ENCODE assay signal across 11 cellular contexts in the genomic region with DNA sequence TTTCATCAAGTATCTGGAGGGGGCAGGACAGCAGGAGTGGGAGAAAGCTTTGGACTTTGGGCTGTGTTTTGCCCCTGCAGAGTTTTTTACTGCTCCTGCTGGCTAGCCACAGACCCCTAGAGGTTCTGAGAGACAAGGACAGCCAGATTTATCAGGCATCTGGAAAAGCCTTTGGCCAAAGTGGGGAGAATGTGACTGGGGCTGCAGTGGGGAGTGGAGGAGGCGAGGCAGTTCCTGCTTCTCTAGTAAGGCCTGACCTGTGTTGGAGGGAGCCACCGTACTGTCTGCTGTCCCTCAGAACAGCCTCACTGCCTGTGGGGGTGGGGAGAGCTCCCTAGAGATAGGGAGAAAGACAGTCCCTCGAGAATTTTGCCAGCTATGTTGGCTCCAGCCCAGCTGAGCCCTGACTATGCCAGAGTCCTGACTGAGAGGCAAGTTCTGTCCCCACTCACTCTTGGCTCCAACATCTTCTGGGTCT. TPM values are rescaled to one million over a fixed set of nuclear protein-coding genes. Genes with fewer than 3 reads are reported as not detected.
DNase-seq lines count a peak whose midpoint lies in the region; ATAC-seq and TF ChIP-seq lines count a peak whose summit lies in the region.
"Had no signal": no experiment of that assay in that cellular context is flagged by ENCODE, and none has a peak within 500 bp of the region (broad histone marks: within the 10 kb centered on the region; RNA-seq: fewer than 3 reads in every experiment).

No MANE protein-coding gene starts in this region.

- H3K27me3 Mint-ChIP-seq in glutamatergic neuron (ENCODE audit: unreplicated experiment), result peaks cover 12% of the 10 kb centered on the region
- H3K27me3 Mint-ChIP-seq in nephron progenitor cell (ENCODE audit: low read depth, poor library complexity), result peaks cover 17% of the 10 kb centered on the region

- ATAC-seq in Right ventricle myocardium inferior (peak; percentile 46), GM21360 (IDR thresholded peaks at IDR 0.05; ENCODE audit: unreplicated experiment) (no peak), HG03521 (IDR thresholded peaks at IDR 0.05; ENCODE audit: unreplicated experiment) (no peak)

- intact Hi-C loops in Right ventricle myocardium inferior (cut with DNase I) (loop anchor here (2.0 to 5.0 kb wide), 2 partner anchors 15 to 162 kb away; partner anchors contain the start of gene NMB), cardiac septum (cut with DNase I) (loop anchor here (2.0 to 5.0 kb wide), 3 partner anchors 21 to 217 kb away; partner anchors contain the start of genes NMB and ZSCAN2)

- H3K4me1 Mint-ChIP-seq in glutamatergic neuron (ENCODE audit: low read depth, unreplicated experiment) (peaks cover 45% of the 10 kb centered on the region), nephron progenitor cell (peaks cover 44% of the 10 kb centered on the region)

- H3K4me3 Mint-ChIP-seq in glutamatergic neuron (ENCODE audit: unreplicated experiment) (no peak overlapping the region), nephron progenitor cell (peak overlapping the region; percentile 23)

- DNase-seq in Right ventricle myocardium inferior (ENCODE audit: missing footprints) (no peak), cardiac septum (ENCODE audit: low spot score) (no peak), glutamatergic neuron (no peak), nephron progenitor cell (no peak), NOMO-1 treated with DMSO at 0.1 percent for 48 hours (lab: John Stamatoyannopoulos, UW; ENCODE audit: unreplicated experiment) (no peak), NCI-H2171 (lab: John Stamatoyannopoulos, UW) (no peak)
- DNase-seq: activated CD8-positive, alpha-beta memory T cell treated with anti-CD3 and anti-CD28 coated beads, Interleukin-2, amount 50 U/mL, for 4 hours; colonic mucosa; NCI-H1105 treated with DMSO at 0.1 percent for 48 hours had no signal

- no peak overlapping the region for H3K27ac Mint-ChIP-seq in glutamatergic neuron (ENCODE audit: unreplicated experiment)
- peak overlapping the region; percentile 74 for H3K27ac Mint-ChIP-seq in nephron progenitor cell

- H3K9me3 Mint-ChIP-seq in glutamatergic neuron (ENCODE audit: unreplicated experiment) (peaks cover 9% of the 10 kb centered on the region), nephron progenitor cell (no peaks in the 10 kb centered on the region)

- H3K36me3 Mint-ChIP-seq in glutamatergic neuron (ENCODE audit: unreplicated experiment) (peaks cover 3% of the 10 kb centered on the region), nephron progenitor cell (ENCODE audit: low read depth) (no peaks in the 10 kb centered on the region)

- TF ChIP-seq CTCF in glutamatergic neuron (IDR thresholded peaks at IDR 0.05; ENCODE audit: partially characterized antibody, unreplicated experiment), result peak; percentile 15
- TF ChIP-seq CTCF in nephron progenitor cell (IDR thresholded peaks at IDR 0.05), result no peak

RNA-seq across cellular contexts. Expression of gene ALPK3, which starts 2.2 kb away (rescaled TPM):
- 132 TPM for total RNA-seq in Right ventricle myocardium inferior
- 190 TPM for total RNA-seq in cardiac septum
- 6.8 TPM for total RNA-seq in glutamatergic neuron (ENCODE audit: unreplicated experiment)

Comparison
In these comparisons a context has a peak if more than half of its experiments do, and no peak if none do; other contexts are left out.
1. RNA of gene ALPK3, which starts 2.2 kb away (total RNA-seq): 190 TPM in cardiac septum (single experiment) and 132 TPM in Right ventricle myocardium inferior (single experiment); 6.8 TPM in glutamatergic neuron (single experiment); every median in the first group is over 10 times any median in the second.